In genomic region chr4:147479817-147480216, GRCh38 we compare ENCODE assay signal across 16 cellular contexts. TPM values are rescaled to one million over a fixed set of nuclear protein-coding genes. Genes with fewer than 3 reads are reported as not detected.
DNase-seq lines count a peak whose midpoint lies in the region; ATAC-seq, FAIRE-seq and TF ChIP-seq lines count a peak whose summit lies in the region.
"Had no signal": no experiment of that assay in that cellular context is flagged by ENCODE, and none has a peak within 500 bp of the region (broad histone marks: within the 10 kb centered on the region; RNA-seq: fewer than 3 reads in every experiment).

No MANE protein-coding gene starts in this region.

- H3K27me3 Mint-ChIP-seq in mesothelial cell of epicardium (ENCODE audit: low read depth), result no peaks in the 10 kb centered on the region

- TF ChIP-seq CTCF in choroid plexus epithelial cell (conservative IDR thresholded peaks at IDR 0.05; ENCODE audit: low read depth, low read length) (no peak), mesothelial cell of epicardium (IDR thresholded peaks at IDR 0.05; ENCODE audit: unreplicated experiment) (no peak)

- H3K4me1 Mint-ChIP-seq in mesothelial cell of epicardium, result peaks cover 33% of the 10 kb centered on the region
- H3K4me1 Mint-ChIP-seq: stimulated activated naive CD8-positive, alpha-beta T cell treated with anti-CD3 and anti-CD28 coated beads, Interleukin-15, amount 100 ng/mL, for 72 hours had no signal

- peaks cover 4% of the 10 kb centered on the region for H3K36me3 Mint-ChIP-seq in mesothelial cell of epicardium

- no peak overlapping the region for H3K4me3 ChIP-seq in choroid plexus epithelial cell (ENCODE audit: low read depth, low read length)

- ATAC-seq in GM19328 (IDR thresholded peaks at IDR 0.05; ENCODE audit: unreplicated experiment) (no peak), GM19467 (IDR thresholded peaks at IDR 0.05; ENCODE audit: unreplicated experiment) (no peak)
- ATAC-seq: naive thymus-derived CD8-positive, alpha-beta T cell; stimulated activated naive CD8-positive, alpha-beta T cell treated with anti-CD3 and anti-CD28 coated beads, Interleukin-15, amount 100 ng/mL, for 72 hours had no signal

- DNase-seq in A172 (ENCODE audit: low spot score), result peak; percentile 45
- peak; percentile 29 to 37 for DNase-seq in Kasumi-1 (lab: John Stamatoyannopoulos, UW)
- DNase-seq in choroid plexus epithelial cell (ENCODE audit: low read depth), result peak; percentile 90
- DNase-seq in mesothelial cell of epicardium (ENCODE audit: low spot score in 2 of 2, unreplicated experiment in 2 of 2), result no peak
- DNase-seq in HTR-8/SVneo (ENCODE audit: insufficient read length, low spot score), result no peak
- no peak for DNase-seq in SKM-1 treated with dmso at 0.1 percent for 144 hours (lab: John Stamatoyannopoulos, UW; ENCODE audit: unreplicated experiment)
- DNase-seq: ACHN; activated T-cell treated with anti-CD3 and anti-CD28 coated beads, Interleukin-2, amount 50 U/mL, for 24 hours; naive thymus-derived CD8-positive, alpha-beta T cell; NCI-H1092 treated with DMSO at 0.1 percent for 48 hours; stimulated activated CD4-positive, alpha-beta T cell treated with anti-CD3 and anti-CD28 coated beads, Interleukin-1b, Interleukin-23, amount 100 ng/mL, for 48 hours; stimulated activated naive CD8-positive, alpha-beta T cell treated with anti-CD3 and anti-CD28 coated beads, Interleukin-15, amount 100 ng/mL, for 72 hours had no signal

- H3K4me3 Mint-ChIP-seq in mesothelial cell of epicardium, result peak overlapping the region; percentile 90
- H3K4me3 Mint-ChIP-seq: activated T-cell treated with anti-CD3 and anti-CD28 coated beads, Interleukin-2, amount 50 U/mL, for 24 hours; stimulated activated naive CD8-positive, alpha-beta T cell treated with anti-CD3 and anti-CD28 coated beads, Interleukin-15, amount 100 ng/mL, for 72 hours had no signal

- peaks cover 33% of the 10 kb centered on the region for H3K9me3 Mint-ChIP-seq in mesothelial cell of epicardium
- H3K9me3 Mint-ChIP-seq: activated T-cell treated with anti-CD3 and anti-CD28 coated beads, Interleukin-2, amount 50 U/mL, for 24 hours; stimulated activated naive CD8-positive, alpha-beta T cell treated with anti-CD3 and anti-CD28 coated beads, Interleukin-15, amount 100 ng/mL, for 72 hours had no signal

- FAIRE-seq in HTR-8/SVneo (lab: Jason Lieb, UNC), result no peak
- FAIRE-seq: H1, TTC549 had no signal

- peak overlapping the region; percentile 96 for H3K27ac Mint-ChIP-seq in mesothelial cell of epicardium
- H3K27ac Mint-ChIP-seq: activated T-cell treated with anti-CD3 and anti-CD28 coated beads, Interleukin-2, amount 50 U/mL, for 24 hours; stimulated activated naive CD8-positive, alpha-beta T cell treated with anti-CD3 and anti-CD28 coated beads, Interleukin-15, amount 100 ng/mL, for 72 hours had no signal

RNA-seq across cellular contexts. Expression of gene EDNRA, which starts 1.1 kb away (rescaled TPM):
- 0.31 and 0.57 TPM in 2 replicates for total RNA-seq in A172 (2014; rRNA removed; shearing (Covaris generic))
- 135 to 140 TPM (median 135 TPM) in 3 replicates for total RNA-seq in mesothelial cell of epicardium
- total RNA-seq: naive thymus-derived CD8-positive, alpha-beta T cell had no signal

Comparison
In these comparisons a context has a peak if more than half of its experiments do, and no peak if none do; other contexts are left out.
1. DNase-seq: peak in A172 (single experiment), Kasumi-1 (2 of 2) and choroid plexus epithelial cell (single experiment); none in mesothelial cell of epicardium (0 of 2), HTR-8/SVneo (single experiment) and SKM-1 treated with dmso at 0.1 percent for 144 hours (single experiment).
2. RNA of gene EDNRA, which starts 1.1 kb away (total RNA-seq): 135 to 140 TPM in mesothelial cell of epicardium; 0.31 to 0.57 TPM in A172; every median in the first group is over 10 times any median in the second.